ENCODE assay signal across 1 cellular context in the genomic region with DNA sequence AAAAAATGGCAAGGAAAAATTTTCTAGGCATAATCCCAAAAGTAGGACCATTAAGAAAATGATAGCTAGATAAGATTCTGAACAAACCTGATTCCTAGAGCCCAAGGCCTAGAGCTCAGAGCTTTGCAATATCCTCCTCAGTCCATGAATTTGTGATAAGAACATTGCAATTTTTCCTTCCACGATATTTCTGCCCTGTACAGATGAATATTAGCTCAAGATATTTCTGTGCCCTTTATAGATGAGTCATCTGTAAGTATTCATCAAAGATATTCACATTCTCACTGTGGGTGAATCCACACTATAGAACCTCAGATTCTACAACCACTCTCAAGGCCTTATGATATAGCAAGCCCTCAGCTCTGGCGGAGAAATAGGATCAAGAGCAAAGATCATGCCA.
TF ChIP-seq lines count a peak whose summit lies in the region.

No MANE protein-coding gene starts in this region.

TF ChIP-seq in GM23338, 12 proteins besides CTCF, POLR2A, EP300 and RAD21 (continued from another document):
- no peak for TF ChIP-seq EZH2phosphoT487 (IDR thresholded peaks at IDR 0.05; ENCODE audit: unreplicated experiment)
- TF ChIP-seq CREB1 (CRISPR knock-in tag; IDR thresholded peaks at IDR 0.05; ENCODE audit: low read depth), result no peak
TF ChIP-seq in GM23338: peak in this region for 0.
